In the genomic region with DNA sequence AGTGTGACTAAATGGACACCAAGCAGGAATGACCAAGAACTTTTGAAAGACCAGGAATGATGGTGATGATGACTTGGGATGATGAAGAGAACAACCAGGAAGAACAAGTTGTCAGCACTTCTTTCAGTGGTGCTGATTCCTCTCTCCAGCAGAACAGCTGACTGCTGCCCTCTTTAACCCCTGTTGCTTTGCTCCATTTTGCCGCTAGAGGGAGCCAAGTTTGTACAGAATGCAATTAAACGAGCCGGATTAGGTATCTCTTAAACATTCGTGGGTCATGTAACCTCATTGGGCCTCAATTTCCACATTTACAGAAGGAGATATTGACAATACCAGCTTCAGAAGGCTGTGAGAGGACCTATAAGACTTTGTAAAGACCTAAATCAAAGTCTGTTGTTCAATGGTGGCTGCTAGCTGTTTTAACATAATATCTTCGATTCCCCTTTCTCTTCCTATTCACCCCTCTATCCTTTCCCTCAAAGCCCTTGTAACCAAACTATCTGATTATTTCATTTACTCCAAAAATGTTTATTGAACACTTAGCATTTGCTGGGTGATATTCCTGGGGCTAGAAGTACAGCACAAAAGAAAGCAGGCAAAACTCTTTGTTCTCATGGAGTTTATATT, we compare ENCODE assay signal across 1 cellular context.
TF ChIP-seq lines count a peak whose summit lies in the region.

No MANE protein-coding gene starts in this region.

TF ChIP-seq in WTC11, 78 proteins besides CTCF, POLR2A, EP300 and RAD21 (continued from another document):
- TF ChIP-seq, protein P1, sequence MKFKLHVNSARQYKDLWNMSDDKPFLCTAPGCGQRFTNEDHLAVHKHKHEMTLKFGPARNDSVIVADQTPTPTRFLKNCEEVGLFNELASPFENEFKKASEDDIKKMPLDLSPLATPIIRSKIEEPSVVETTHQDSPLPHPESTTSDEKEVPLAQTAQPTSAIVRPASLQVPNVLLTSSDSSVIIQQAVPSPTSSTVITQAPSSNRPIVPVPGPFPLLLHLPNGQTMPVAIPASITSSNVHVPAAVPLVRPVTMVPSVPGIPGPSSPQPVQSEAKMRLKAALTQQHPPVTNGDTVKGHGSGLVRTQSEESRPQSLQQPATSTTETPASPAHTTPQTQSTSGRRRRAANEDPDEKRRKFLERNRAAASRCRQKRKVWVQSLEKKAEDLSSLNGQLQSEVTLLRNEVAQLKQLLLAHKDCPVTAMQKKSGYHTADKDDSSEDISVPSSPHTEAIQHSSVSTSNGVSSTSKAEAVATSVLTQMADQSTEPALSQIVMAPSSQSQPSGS (CRISPR knock-in tag; IDR thresholded peaks at IDR 0.05; ENCODE audit: borderline replicate concordance, low read depth): no peak
- TF ChIP-seq ESRRA (CRISPR knock-in tag; IDR thresholded peaks at IDR 0.05; ENCODE audit: borderline replicate concordance) (no peak), IRF2 (CRISPR knock-in tag; IDR thresholded peaks at IDR 0.05; ENCODE audit: borderline replicate concordance, low read depth) (no peak), SP1 (CRISPR knock-in tag; conservative IDR thresholded peaks at IDR 0.05) (no peak)
